Comparison of ENCODE assay signal across 6 cellular contexts in the genomic region with DNA sequence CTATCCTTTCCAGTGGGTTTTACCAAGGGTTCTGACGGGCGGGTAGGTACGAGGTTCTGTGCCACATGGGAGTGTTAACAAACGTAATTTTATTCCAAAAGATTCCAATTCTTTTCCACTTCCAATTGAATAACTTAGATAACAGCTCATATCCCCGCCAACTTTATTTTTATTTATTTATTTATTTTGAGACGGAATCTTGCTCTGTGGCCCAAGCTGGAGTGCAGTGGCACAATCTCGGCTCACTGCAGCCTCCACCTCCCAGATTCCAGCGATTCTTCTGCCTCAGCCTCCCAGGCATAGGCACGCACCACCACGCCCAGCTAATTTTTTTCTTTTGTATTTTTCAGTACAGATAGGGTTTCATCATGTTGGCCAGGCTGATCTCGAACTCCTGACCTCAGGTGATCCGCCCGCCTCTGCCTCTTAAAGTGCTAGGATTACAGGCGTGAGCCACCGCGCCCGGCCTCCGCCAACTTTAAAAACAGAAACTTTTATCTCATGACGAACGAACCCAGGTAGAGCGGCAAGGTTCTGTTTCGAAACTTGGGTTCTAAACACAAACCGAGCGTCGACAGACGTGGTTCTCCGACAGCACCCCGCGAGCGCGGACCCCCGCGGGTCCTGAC. TPM values are rescaled to one million over a fixed set of nuclear protein-coding genes. Genes with fewer than 3 reads are reported as not detected.
A peak's percentile ranks its signal among the peaks of the same experiment; 100 is the strongest.
DNase-seq lines count a peak whose midpoint lies in the region; ATAC-seq and TF ChIP-seq lines count a peak whose summit lies in the region.

No MANE protein-coding gene starts in this region.

- H3K4me1 ChIP-seq in Peyer's patch: peaks cover 0 to 17% (median 11%) of the 10 kb centered on the region in 4 donors

- ATAC-seq in HG03039 (IDR thresholded peaks at IDR 0.05; ENCODE audit: unreplicated experiment): no peak

- peak overlapping the region; percentile 88 to 98 (median 91) for H3K27ac ChIP-seq in Peyer's patch

- no peak for TF ChIP-seq CTCF in Peyer's patch (IDR thresholded peaks at IDR 0.05)

- no peaks in the 10 kb centered on the region for H3K9me3 ChIP-seq in Peyer's patch

- H3K27me3 ChIP-seq in Peyer's patch: no peaks in the 10 kb centered on the region

- TF ChIP-seq POLR2A in Peyer's patch (IDR thresholded peaks at IDR 0.05): no peak

- peaks cover 0 to 62% (median 0%) of the 10 kb centered on the region in 3 donors for H3K36me3 ChIP-seq in Peyer's patch

- DNase-seq in EH (ENCODE audit: low read depth) (peak; percentile 38), Peyer's patch (peak; percentile 35 to 76 (median 71)), retina (peak; percentile 51), NCI-H1105 (lab: John Stamatoyannopoulos, UW) (no peak)
- peak; percentile 16 for DNase-seq in effector CD4-positive, alpha-beta T cell

- H3K4me3 ChIP-seq in Peyer's patch: peak overlapping the region; percentile 60 to 91 (median 78)

RNA-seq across cellular contexts. Expression of gene ECI1, which starts 0.6 kb away (rescaled TPM):
- 100 to 1,000 TPM in 2 of 4 donors, 10 to 100 TPM in 2; 60.2 to 114 (median 95.6) TPM for total RNA-seq in Peyer's patch

RNA-seq across cellular contexts. Expression of gene DNASE1L2, which starts 14.5 kb away (rescaled TPM):
- 1 to 10 TPM in 3 of 4 donors, not detected in 1; 2.0 to 2.8 (median 2.5) TPM for total RNA-seq in Peyer's patch

RNA-seq across cellular contexts. Expression of gene RNPS1, which starts 17.2 kb away (rescaled TPM):
- total RNA-seq in Peyer's patch: 100 to 1,000 TPM in 3 of 4 donors, 10 to 100 TPM in 1; 71.5 to 155 (median 122) TPM

RNA-seq across cellular contexts. Expression of gene E4F1, which starts 27.4 kb away (rescaled TPM):
- total RNA-seq in Peyer's patch: 100 to 1,000 TPM in 1 of 4 donors, 10 to 100 TPM in 3; 35.6 to 124 (median 76.2) TPM

RNA-seq across cellular contexts. Expression of gene PGP, which starts 36.1 kb away (rescaled TPM):
- total RNA-seq in Peyer's patch: 10 to 100 TPM; 21.7 to 25.6 (median 23.1) TPM
